In the genomic region with DNA sequence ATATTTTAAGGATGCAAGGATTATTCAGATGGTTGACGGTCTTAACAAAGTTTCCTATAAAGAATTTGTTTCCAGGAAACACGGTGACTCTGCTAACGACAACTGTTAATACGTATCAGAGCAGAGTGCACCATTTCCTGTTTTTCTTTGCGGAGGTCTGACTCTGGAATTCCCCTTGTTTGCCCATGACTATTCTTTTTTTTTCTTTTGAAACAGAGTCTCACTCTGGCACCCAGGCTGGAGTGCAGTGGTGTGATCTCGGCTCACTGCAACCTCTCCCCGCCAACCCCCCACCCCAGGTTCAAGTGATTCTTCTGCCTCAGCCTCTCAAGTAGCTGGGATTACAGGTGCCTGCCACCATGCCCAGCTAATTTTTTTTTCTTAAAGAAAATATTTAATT, we compare ENCODE assay signal across 9 cellular contexts.
A peak's percentile ranks its signal among the peaks of the same experiment; 100 is the strongest.
DNase-seq lines count a peak whose midpoint lies in the region; ATAC-seq, FAIRE-seq and TF ChIP-seq lines count a peak whose summit lies in the region.
"Had no signal": no experiment of that assay in that cellular context is flagged by ENCODE, and none has a peak within 500 bp of the region (broad histone marks: within the 10 kb centered on the region; RNA-seq: fewer than 3 reads in every experiment).

No MANE protein-coding gene starts in this region.

- ATAC-seq in gastroesophageal sphincter: peak; percentile 46

- peak overlapping the region in 3 of 4 donors; percentile 8 to 69 (median 54) for H3K27ac ChIP-seq in gastroesophageal sphincter

- H3K4me1 ChIP-seq in gastroesophageal sphincter: peaks cover 0 to 38% (median 0%) of the 10 kb centered on the region in 3 donors

- no peaks in the 10 kb centered on the region for H3K9me3 ChIP-seq in gastroesophageal sphincter

- TF ChIP-seq EP300 in gastroesophageal sphincter (IDR thresholded peaks at IDR 0.05): no peak

- no peak for TF ChIP-seq CTCF in gastroesophageal sphincter (IDR thresholded peaks at IDR 0.05)

- no peak for TF ChIP-seq POLR2A in gastroesophageal sphincter (IDR thresholded peaks at IDR 0.05)

- DNase-seq in activated CD8-positive, alpha-beta memory T cell treated with anti-CD3 and anti-CD28 coated beads for 24 hours: peak; percentile 78
- no peak for DNase-seq in activated CD8-positive, alpha-beta memory T cell treated with anti-CD3 and anti-CD28 coated beads, Interleukin-2, amount 50 U/mL, for 48 hours
- DNase-seq in HTR-8/SVneo (ENCODE audit: insufficient read length, low spot score): peak; percentile 30
- DNase-seq in activated CD8-positive, alpha-beta memory T cell treated with anti-CD3 and anti-CD28 coated beads for 4 hours (ENCODE audit: low read depth in 2 of 2): peak; percentile 51 to 62
- DNase-seq in stimulated activated CD4-positive, alpha-beta T cell treated with anti-CD3 and anti-CD28 coated beads, Interleukin-1b, Interleukin-23, amount 100 ng/mL, for 48 hours: peak; percentile 68
- DNase-seq in NCI-H2196 treated with DMSO at 0.1 percent for 48 hours (lab: John Stamatoyannopoulos, UW; ENCODE audit: unreplicated experiment): no peak
- no peak for DNase-seq in NCI-H1105 (lab: John Stamatoyannopoulos, UW)

- no peak overlapping the region for H3K4me3 ChIP-seq in gastroesophageal sphincter

- no peaks in the 10 kb centered on the region for H3K27me3 ChIP-seq in gastroesophageal sphincter

- FAIRE-seq in HTR-8/SVneo (lab: Jason Lieb, UNC): no peak
- FAIRE-seq: A204.1 had no signal

- H3K36me3 ChIP-seq in gastroesophageal sphincter: no peaks in the 10 kb centered on the region

- WGBS in gastroesophageal sphincter (ENCODE audit: low coverage in 1 of 2), 2 donors: 62 to 80% methylated on average over 7 of the region's 7 CpGs

Comparison
In these comparisons a context has a peak if more than half of its experiments do, and no peak if none do; other contexts are left out.
1. DNase-seq: peak in activated CD8-positive, alpha-beta memory T cell treated with anti-CD3 and anti-CD28 coated beads for 24 hours (single experiment), HTR-8/SVneo (single experiment), activated CD8-positive, alpha-beta memory T cell treated with anti-CD3 and anti-CD28 coated beads for 4 hours (2 of 2) and stimulated activated CD4-positive, alpha-beta T cell treated with anti-CD3 and anti-CD28 coated beads, Interleukin-1b, Interleukin-23, amount 100 ng/mL, for 48 hours (single experiment); none in activated CD8-positive, alpha-beta memory T cell treated with anti-CD3 and anti-CD28 coated beads, Interleukin-2, amount 50 U/mL, for 48 hours (single experiment), NCI-H2196 treated with DMSO at 0.1 percent for 48 hours (single experiment) and NCI-H1105 (single experiment).